Comparison of ENCODE assay signal across 1 cellular context in the genomic region with DNA sequence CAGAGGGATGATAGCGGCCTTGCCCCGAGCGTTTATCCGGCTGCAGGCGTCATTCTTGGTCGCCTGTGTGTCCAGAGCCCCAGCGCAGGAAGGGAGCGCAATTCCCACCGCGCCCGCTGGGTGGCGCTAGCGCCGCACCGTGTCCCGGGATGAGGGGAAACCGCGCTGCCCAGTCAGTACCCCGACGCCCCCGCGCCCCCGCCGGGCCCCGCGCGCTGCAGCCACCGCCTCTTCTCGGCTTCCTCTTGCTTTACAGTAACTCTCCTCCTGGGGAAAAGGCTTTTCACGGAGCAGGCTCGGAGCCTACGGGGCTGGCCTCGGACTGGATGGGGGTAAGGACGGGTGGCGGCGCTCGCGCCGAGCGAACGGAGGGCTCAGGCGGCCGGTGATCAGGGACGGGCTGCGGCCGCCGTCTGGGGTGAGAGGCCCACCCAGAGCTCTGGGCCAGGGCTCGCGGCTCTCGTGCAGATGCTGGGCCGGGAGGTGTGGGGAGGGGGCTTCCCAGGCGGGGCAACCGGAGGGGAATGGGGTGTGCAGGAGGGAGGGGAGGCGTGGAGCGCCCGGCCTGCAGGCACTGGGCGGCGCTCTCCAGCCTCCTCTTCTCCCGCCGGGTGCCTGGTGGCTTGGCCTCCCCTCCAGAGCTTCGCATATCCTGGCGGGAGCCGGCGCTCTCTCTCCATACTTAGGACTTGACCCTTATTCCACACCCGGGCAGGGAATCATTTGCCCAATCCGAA.
A peak's percentile ranks its signal among the peaks of the same experiment; 100 is the strongest.
TF ChIP-seq lines count a peak whose summit lies in the region.

No MANE protein-coding gene starts in this region.

TF ChIP-seq in K562, 482 proteins besides CTCF, POLR2A, EP300 and RAD21 (continued from another document):
- TF ChIP-seq, protein P1, sequence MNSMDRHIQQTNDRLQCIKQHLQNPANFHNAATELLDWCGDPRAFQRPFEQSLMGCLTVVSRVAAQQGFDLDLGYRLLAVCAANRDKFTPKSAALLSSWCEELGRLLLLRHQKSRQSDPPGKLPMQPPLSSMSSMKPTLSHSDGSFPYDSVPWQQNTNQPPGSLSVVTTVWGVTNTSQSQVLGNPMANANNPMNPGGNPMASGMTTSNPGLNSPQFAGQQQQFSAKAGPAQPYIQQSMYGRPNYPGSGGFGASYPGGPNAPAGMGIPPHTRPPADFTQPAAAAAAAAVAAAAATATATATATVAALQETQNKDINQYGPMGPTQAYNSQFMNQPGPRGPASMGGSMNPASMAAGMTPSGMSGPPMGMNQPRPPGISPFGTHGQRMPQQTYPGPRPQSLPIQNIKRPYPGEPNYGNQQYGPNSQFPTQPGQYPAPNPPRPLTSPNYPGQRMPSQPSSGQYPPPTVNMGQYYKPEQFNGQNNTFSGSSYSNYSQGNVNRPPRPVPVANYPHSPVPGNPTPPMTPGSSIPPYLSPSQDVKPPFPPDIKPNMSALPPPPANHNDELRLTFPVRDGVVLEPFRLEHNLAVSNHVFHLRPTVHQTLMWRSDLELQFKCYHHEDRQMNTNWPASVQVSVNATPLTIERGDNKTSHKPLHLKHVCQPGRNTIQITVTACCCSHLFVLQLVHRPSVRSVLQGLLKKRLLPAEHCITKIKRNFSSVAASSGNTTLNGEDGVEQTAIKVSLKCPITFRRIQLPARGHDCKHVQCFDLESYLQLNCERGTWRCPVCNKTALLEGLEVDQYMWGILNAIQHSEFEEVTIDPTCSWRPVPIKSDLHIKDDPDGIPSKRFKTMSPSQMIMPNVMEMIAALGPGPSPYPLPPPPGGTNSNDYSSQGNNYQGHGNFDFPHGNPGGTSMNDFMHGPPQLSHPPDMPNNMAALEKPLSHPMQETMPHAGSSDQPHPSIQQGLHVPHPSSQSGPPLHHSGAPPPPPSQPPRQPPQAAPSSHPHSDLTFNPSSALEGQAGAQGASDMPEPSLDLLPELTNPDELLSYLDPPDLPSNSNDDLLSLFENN (IDR thresholded peaks at IDR 0.05; ENCODE audit: low read depth in 2 of 2, low read length in 2 of 2), result peak in 1 of 2 experiments; percentile 46; a peak in 1 of 4 replicates
- TF ChIP-seq ELF1 (tag; IDR thresholded peaks at IDR 0.05) (0 out of 2 replicates have a peak, but pooled peaks have one; percentile 2), MAZ (CRISPR knock-in tag; conservative IDR thresholded peaks at IDR 0.05 in 1 of 2, IDR thresholded peaks at IDR 0.05 in 1 of 2) (peak; percentile 50 to 61), ETV5 (CRISPR knock-in tag; IDR thresholded peaks at IDR 0.05; ENCODE audit: low read depth) (no peak), MBD2 (IDR thresholded peaks at IDR 0.05; ENCODE audit: borderline replicate concordance, low read depth) (no peak), TBL1XR1 (IDR thresholded peaks at IDR 0.05; ENCODE audit: low read length in 2 of 2) (0 out of 4 replicates have a peak, but pooled peaks of 1 of the 2 experiments have one; percentile 45), KLF16 (IDR thresholded peaks at IDR 0.05) (0 out of 2 replicates have a peak, but pooled peaks have one; percentile 8), RBFOX2 (IDR thresholded peaks at IDR 0.05; ENCODE audit: low read depth, low read length) (peak; percentile 33; the same call in 1 of the 2 replicates), CTBP1 (IDR thresholded peaks at IDR 0.05; ENCODE audit: borderline replicate concordance) (peak; percentile 63), MTA3 (IDR thresholded peaks at IDR 0.05; ENCODE audit: borderline replicate concordance) (0 out of 2 replicates have a peak, but pooled peaks have one; percentile 36), SMC3 (conservative IDR thresholded peaks at IDR 0.05; ENCODE audit: insufficient read depth, low read depth, low read length) (peak; percentile 70), RCOR1 (IDR thresholded peaks at IDR 0.05; ENCODE audit: borderline replicate concordance in 1 of 2, low read depth in 2 of 2, low read length in 2 of 2) (peak in 1 of 2 experiments; percentile 59; a peak in 1 of 4 replicates), ZBTB7A (IDR thresholded peaks at IDR 0.05; ENCODE audit: borderline replicate concordance, control insufficient read depth, low read depth, low read length) (peak; percentile 87; the same call in 1 of the 2 replicates), JUN (IDR thresholded peaks at IDR 0.05; ENCODE audit: borderline replicate concordance, low read depth, low read length) (0 out of 2 replicates have a peak, but pooled peaks have one; percentile 7), JUN (CRISPR knock-in tag; IDR thresholded peaks at IDR 0.05; ENCODE audit: borderline replicate concordance) (no peak), TEAD1 (CRISPR knock-in tag; IDR thresholded peaks at IDR 0.05) (peak in 1 of 2 experiments; percentile 44; a peak in 1 of 4 replicates), JUND (IDR thresholded peaks at IDR 0.05; ENCODE audit: borderline replicate concordance, low read depth, low read length) (peak; percentile 39; the same call in 1 of the 2 replicates), JUND (tag; IDR thresholded peaks at IDR 0.05; ENCODE audit: borderline replicate concordance, low read depth, low read length) (no peak; the same call in 2 of the 3 replicates), ARID2 (IDR thresholded peaks at IDR 0.05) (0 out of 2 replicates have a peak, but pooled peaks have one; percentile 18), ZNF263 (CRISPR knock-in tag; IDR thresholded peaks at IDR 0.05; ENCODE audit: borderline replicate concordance) (0 out of 2 replicates have a peak, but pooled peaks have one; percentile 39), ATF1 (CRISPR knock-in tag; IDR thresholded peaks at IDR 0.05) (no peak), ATF1 (tag; IDR thresholded peaks at IDR 0.05) (peak; percentile 68), XRCC5 (IDR thresholded peaks at IDR 0.05; ENCODE audit: low read depth, low read length) (peak; percentile 61; the same call in 1 of the 2 replicates), ZNF583 (CRISPR knock-in tag; IDR thresholded peaks at IDR 0.05) (no peak), CXXC5 (CRISPR knock-in tag; IDR thresholded peaks at IDR 0.05) (peak; percentile 46; the same call in 1 of the 2 replicates), FIP1L1 (IDR thresholded peaks at IDR 0.05; ENCODE audit: low read depth, low read length, poor library complexity, severe bottlenecking) (peak; percentile 49), CREM (IDR thresholded peaks at IDR 0.05; ENCODE audit: low read depth) (peak; percentile 81), YY1 (IDR thresholded peaks at IDR 0.05; ENCODE audit: borderline replicate concordance in 1 of 3, control insufficient read depth in 1 of 3, extremely low read depth in 1 of 3, insufficient read depth in 3 of 3, insufficient read length in 1 of 3, insufficient replicate concordance in 2 of 3, low read depth in 1 of 3, low read length in 2 of 3) (peak in 1 of 3 experiments; percentile 34)
- TF ChIP-seq, protein P2, sequence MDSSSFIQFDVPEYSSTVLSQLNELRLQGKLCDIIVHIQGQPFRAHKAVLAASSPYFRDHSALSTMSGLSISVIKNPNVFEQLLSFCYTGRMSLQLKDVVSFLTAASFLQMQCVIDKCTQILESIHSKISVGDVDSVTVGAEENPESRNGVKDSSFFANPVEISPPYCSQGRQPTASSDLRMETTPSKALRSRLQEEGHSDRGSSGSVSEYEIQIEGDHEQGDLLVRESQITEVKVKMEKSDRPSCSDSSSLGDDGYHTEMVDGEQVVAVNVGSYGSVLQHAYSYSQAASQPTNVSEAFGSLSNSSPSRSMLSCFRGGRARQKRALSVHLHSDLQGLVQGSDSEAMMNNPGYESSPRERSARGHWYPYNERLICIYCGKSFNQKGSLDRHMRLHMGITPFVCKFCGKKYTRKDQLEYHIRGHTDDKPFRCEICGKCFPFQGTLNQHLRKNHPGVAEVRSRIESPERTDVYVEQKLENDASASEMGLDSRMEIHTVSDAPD (CRISPR knock-in tag; IDR thresholded peaks at IDR 0.05), result no peak
- TF ChIP-seq, protein P3, sequence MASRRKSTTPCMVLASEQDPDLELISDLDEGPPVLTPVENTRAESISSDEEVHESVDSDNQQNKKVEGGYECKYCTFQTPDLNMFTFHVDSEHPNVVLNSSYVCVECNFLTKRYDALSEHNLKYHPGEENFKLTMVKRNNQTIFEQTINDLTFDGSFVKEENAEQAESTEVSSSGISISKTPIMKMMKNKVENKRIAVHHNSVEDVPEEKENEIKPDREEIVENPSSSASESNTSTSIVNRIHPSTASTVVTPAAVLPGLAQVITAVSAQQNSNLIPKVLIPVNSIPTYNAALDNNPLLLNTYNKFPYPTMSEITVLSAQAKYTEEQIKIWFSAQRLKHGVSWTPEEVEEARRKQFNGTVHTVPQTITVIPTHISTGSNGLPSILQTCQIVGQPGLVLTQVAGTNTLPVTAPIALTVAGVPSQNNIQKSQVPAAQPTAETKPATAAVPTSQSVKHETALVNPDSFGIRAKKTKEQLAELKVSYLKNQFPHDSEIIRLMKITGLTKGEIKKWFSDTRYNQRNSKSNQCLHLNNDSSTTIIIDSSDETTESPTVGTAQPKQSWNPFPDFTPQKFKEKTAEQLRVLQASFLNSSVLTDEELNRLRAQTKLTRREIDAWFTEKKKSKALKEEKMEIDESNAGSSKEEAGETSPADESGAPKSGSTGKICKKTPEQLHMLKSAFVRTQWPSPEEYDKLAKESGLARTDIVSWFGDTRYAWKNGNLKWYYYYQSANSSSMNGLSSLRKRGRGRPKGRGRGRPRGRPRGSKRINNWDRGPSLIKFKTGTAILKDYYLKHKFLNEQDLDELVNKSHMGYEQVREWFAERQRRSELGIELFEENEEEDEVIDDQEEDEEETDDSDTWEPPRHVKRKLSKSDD (conservative IDR thresholded peaks at IDR 0.05; ENCODE audit: low read length), result 0 out of 2 replicates have a peak, but pooled peaks have one; percentile 13
- TF ChIP-seq, protein P4, sequence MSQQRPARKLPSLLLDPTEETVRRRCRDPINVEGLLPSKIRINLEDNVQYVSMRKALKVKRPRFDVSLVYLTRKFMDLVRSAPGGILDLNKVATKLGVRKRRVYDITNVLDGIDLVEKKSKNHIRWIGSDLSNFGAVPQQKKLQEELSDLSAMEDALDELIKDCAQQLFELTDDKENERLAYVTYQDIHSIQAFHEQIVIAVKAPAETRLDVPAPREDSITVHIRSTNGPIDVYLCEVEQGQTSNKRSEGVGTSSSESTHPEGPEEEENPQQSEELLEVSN (IDR thresholded peaks at IDR 0.05; ENCODE audit: borderline replicate concordance in 1 of 2, extremely low read depth in 1 of 2, insufficient read depth in 1 of 2, insufficient read length in 1 of 2, low read depth in 1 of 2, low read length in 1 of 2, poor library complexity in 1 of 2, severe bottlenecking in 1 of 2), result peak in 1 of 2 experiments; percentile 53
- TF ChIP-seq, protein P5, sequence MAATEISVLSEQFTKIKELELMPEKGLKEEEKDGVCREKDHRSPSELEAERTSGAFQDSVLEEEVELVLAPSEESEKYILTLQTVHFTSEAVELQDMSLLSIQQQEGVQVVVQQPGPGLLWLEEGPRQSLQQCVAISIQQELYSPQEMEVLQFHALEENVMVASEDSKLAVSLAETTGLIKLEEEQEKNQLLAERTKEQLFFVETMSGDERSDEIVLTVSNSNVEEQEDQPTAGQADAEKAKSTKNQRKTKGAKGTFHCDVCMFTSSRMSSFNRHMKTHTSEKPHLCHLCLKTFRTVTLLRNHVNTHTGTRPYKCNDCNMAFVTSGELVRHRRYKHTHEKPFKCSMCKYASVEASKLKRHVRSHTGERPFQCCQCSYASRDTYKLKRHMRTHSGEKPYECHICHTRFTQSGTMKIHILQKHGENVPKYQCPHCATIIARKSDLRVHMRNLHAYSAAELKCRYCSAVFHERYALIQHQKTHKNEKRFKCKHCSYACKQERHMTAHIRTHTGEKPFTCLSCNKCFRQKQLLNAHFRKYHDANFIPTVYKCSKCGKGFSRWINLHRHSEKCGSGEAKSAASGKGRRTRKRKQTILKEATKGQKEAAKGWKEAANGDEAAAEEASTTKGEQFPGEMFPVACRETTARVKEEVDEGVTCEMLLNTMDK (IDR thresholded peaks at IDR 0.05; ENCODE audit: borderline replicate concordance, insufficient read depth, low read depth, low read length, poor library complexity, severe bottlenecking), result peak; percentile 78
- TF ChIP-seq, protein P6, sequence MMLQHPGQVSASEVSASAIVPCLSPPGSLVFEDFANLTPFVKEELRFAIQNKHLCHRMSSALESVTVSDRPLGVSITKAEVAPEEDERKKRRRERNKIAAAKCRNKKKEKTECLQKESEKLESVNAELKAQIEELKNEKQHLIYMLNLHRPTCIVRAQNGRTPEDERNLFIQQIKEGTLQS (IDR thresholded peaks at IDR 0.05), result no peak
- TF ChIP-seq, protein P6 (CRISPR knock-in tag; conservative IDR thresholded peaks at IDR 0.05), result 0 out of 2 replicates have a peak, but pooled peaks have one; percentile 4
TF ChIP-seq in K562: peak in this region for 43.
